Comparison of ENCODE assay signal across 10 cellular contexts in the genomic region with DNA sequence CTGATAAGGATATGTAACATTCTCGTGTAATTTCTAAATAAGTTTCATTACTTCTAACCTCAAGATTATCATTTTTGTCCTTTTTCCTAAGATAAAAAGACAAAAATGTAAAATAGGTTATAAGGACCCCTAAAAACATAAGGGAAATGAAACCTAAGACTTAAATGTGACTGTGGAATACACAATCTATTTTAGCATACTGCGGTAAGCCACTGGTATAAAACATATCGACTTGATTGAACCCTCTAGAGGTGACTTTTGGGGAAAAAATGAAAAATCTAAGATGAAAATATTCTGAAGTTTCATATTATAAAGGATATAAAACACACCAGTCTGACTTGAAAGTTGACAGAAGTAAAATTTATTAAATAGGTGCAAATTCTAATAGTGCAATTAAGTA. TPM values are rescaled to one million over a fixed set of nuclear protein-coding genes. Genes with fewer than 3 reads are reported as not detected.
DNase-seq lines count a peak whose midpoint lies in the region; ATAC-seq, FAIRE-seq and TF ChIP-seq lines count a peak whose summit lies in the region.
"Had no signal": no experiment of that assay in that cellular context is flagged by ENCODE, and none has a peak within 500 bp of the region (broad histone marks: within the 10 kb centered on the region; RNA-seq: fewer than 3 reads in every experiment).

No MANE protein-coding gene starts in this region.

- peak; percentile 22 for FAIRE-seq in RCC 7860 (lab: Jason Lieb, UNC)
- FAIRE-seq in HTR-8/SVneo (lab: Jason Lieb, UNC) = no peak

- H3K36me3 Mint-ChIP-seq in activated CD4-positive, alpha-beta T cell treated with anti-CD3 and anti-CD28 coated beads, Interleukin-2, amount 10 ng/mL, durations not matched to agents 24 days and 14 days (ENCODE audit: low read depth) = peaks cover 54% of the 10 kb centered on the region

- in situ Hi-C loops in KBM-7 (cut with MboI; ENCODE audit: low pct_unique_long_range_greater_than_20kb, low sequenced_read_pairs) = no loop called here

- intact Hi-C loops in activated CD4-positive, alpha-beta T cell treated with anti-CD3 and anti-CD28 coated beads, Interleukin-2, amount 10 ng/mL, durations not matched to agents 24 days and 14 days (cut with micrococcal nuclease) = loop anchor here (2.0 to 10.0 kb wide), 3 partner anchors 28 to 478 kb away; no protein-coding TSS in a partner anchor
- intact Hi-C loops in esophagus squamous epithelium (cut with DNase I) = loop anchor here (10.0 kb wide), 1 partner anchor 142 kb away; no protein-coding TSS in a partner anchor

- no peaks in the 10 kb centered on the region for H3K36me3 ChIP-seq in esophagus squamous epithelium

- TF ChIP-seq CTCF in esophagus squamous epithelium (IDR thresholded peaks at IDR 0.05) = no peak

- peaks cover 52% of the 10 kb centered on the region for H3K4me1 Mint-ChIP-seq in activated CD4-positive, alpha-beta T cell treated with anti-CD3 and anti-CD28 coated beads, Interleukin-2, amount 10 ng/mL, durations not matched to agents 24 days and 14 days
- peaks cover 63% of the 10 kb centered on the region for H3K4me1 Mint-ChIP-seq in stimulated activated naive CD8-positive, alpha-beta T cell treated with anti-CD3 and anti-CD28 coated beads, Interleukin-15, amount 100 ng/mL, for 72 hours

- ATAC-seq in stimulated activated naive CD8-positive, alpha-beta T cell treated with anti-CD3 and anti-CD28 coated beads, Interleukin-15, amount 100 ng/mL, for 72 hours = no peak

- no peaks in the 10 kb centered on the region for H3K9me3 ChIP-seq in esophagus squamous epithelium

- H3K27me3 ChIP-seq in esophagus squamous epithelium = no peaks in the 10 kb centered on the region

- 72 to 78% methylated on average over 3 of the region's 3 CpGs for WGBS in esophagus squamous epithelium, 2 donors

- H3K27me3 Mint-ChIP-seq in activated CD4-positive, alpha-beta T cell treated with anti-CD3 and anti-CD28 coated beads, Interleukin-2, amount 10 ng/mL, durations not matched to agents 24 days and 14 days = no peaks in the 10 kb centered on the region
- no peaks in the 10 kb centered on the region for H3K27me3 Mint-ChIP-seq in stimulated activated naive CD8-positive, alpha-beta T cell treated with anti-CD3 and anti-CD28 coated beads, Interleukin-15, amount 100 ng/mL, for 72 hours

- H3K4me3 ChIP-seq in esophagus squamous epithelium = peak overlapping the region; percentile 70 to 88 (median 87)

- H3K4me3 Mint-ChIP-seq in activated CD4-positive, alpha-beta T cell treated with anti-CD3 and anti-CD28 coated beads, Interleukin-2, amount 10 ng/mL, durations not matched to agents 24 days and 14 days = peak overlapping the region; percentile 89
- peak overlapping the region; percentile 82 to 98 for H3K4me3 Mint-ChIP-seq in stimulated activated naive CD8-positive, alpha-beta T cell treated with anti-CD3 and anti-CD28 coated beads, Interleukin-15, amount 100 ng/mL, for 72 hours

- no peak for TF ChIP-seq POLR2A in esophagus squamous epithelium (IDR thresholded peaks at IDR 0.05)

- H3K27ac ChIP-seq in esophagus squamous epithelium = peak overlapping the region; percentile 14 to 99 (median 96)

- H3K9me3 Mint-ChIP-seq in activated CD4-positive, alpha-beta T cell treated with anti-CD3 and anti-CD28 coated beads, Interleukin-2, amount 10 ng/mL, durations not matched to agents 24 days and 14 days = peaks cover 11% of the 10 kb centered on the region
- H3K9me3 Mint-ChIP-seq in stimulated activated naive CD8-positive, alpha-beta T cell treated with anti-CD3 and anti-CD28 coated beads, Interleukin-15, amount 100 ng/mL, for 72 hours = no peaks in the 10 kb centered on the region

- peak overlapping the region; percentile 81 for H3K27ac Mint-ChIP-seq in activated CD4-positive, alpha-beta T cell treated with anti-CD3 and anti-CD28 coated beads, Interleukin-2, amount 10 ng/mL, durations not matched to agents 24 days and 14 days
- H3K27ac Mint-ChIP-seq in stimulated activated naive CD8-positive, alpha-beta T cell treated with anti-CD3 and anti-CD28 coated beads, Interleukin-15, amount 100 ng/mL, for 72 hours = peak overlapping the region; percentile 93 to 98

- no peak for DNase-seq in activated CD4-positive, alpha-beta T cell treated with anti-CD3 and anti-CD28 coated beads, Interleukin-2, amount 10 ng/mL, durations not matched to agents 24 days and 14 days
- no peak for DNase-seq in activated CD4-positive, alpha-beta T cell treated with anti-CD3 and anti-CD28 coated beads for 4 hours
- DNase-seq in RCC 7860 (ENCODE audit: low spot score) (no peak), esophagus squamous epithelium (lab: John Stamatoyannopoulos, UW) (no peak), NCI-H2029 (lab: John Stamatoyannopoulos, UW) (no peak), KBM-7 (no peak), HTR-8/SVneo (ENCODE audit: insufficient read length, low spot score) (no peak)
- DNase-seq in stimulated activated naive CD8-positive, alpha-beta T cell treated with anti-CD3 and anti-CD28 coated beads, Interleukin-15, amount 100 ng/mL, for 72 hours = no peak
- DNase-seq: effector CD4-positive, alpha-beta T cell; NCI-H187 treated with DMSO at 0.1 percent for 48 hours had no signal

- H3K4me1 ChIP-seq in esophagus squamous epithelium = peaks cover 0 to 76% (median 5%) of the 10 kb centered on the region in 3 donors

RNA-seq across cellular contexts. Expression of gene NAMPT, which starts 1.9 kb away (rescaled TPM):
- total RNA-seq in activated CD4-positive, alpha-beta T cell treated with anti-CD3 and anti-CD28 coated beads, Interleukin-2, amount 10 ng/mL, durations not matched to agents 24 days and 14 days = 480 and 484 TPM in 2 replicates
- total RNA-seq in esophagus squamous epithelium = 100 to 1,000 TPM; 274 to 823 (median 604) TPM
